Comparison of ENCODE assay signal across 20 cellular contexts in the genomic region with DNA sequence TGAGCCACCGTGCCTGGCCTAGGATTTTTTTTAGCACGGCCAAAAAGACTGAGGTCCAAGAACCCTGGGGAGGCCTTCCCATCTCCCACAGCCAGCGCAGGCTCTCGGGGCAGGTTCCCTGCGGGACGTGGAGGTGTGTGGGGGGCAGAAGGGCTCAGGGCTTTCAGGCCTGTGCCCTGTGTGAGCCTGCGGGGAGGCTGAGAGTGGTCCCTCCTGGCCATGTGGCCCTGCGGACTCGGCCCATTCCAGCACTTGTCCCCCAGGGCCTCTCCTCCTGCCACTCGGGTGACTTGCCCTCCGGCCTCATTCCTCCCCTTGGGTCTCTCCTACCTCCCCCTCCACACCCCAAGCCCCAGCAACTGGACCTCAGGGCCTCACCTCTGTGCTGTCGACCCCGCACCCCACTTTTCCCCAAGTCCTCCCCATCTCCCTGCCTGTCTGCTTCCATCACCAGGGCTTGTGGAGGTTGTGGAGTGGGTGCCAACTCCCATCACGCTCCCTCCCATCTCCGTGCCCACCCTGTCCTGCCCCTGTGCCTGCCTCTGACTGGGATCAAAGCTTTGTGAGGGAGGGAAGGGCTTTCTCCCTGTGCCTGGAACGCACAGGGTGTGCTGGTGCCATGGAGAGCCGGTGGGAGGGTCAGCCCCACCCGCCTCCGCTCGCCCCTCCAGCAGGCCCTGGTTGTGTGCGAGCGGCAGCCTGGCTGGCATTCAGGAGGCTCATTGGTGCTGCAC. TPM values are rescaled to one million over a fixed set of nuclear protein-coding genes. Genes with fewer than 3 reads are reported as not detected.
DNase-seq lines count a peak whose midpoint lies in the region; ATAC-seq, FAIRE-seq and TF ChIP-seq lines count a peak whose summit lies in the region.
"Had no signal": no experiment of that assay in that cellular context is flagged by ENCODE, and none has a peak within 500 bp of the region (broad histone marks: within the 10 kb centered on the region; RNA-seq: fewer than 3 reads in every experiment).

No MANE protein-coding gene starts in this region.

- H2BK5ac ChIP-seq in H1 (ENCODE audit: low read depth, low read length) = 0 out of 2 replicates have a peak overlapping the region, but pooled peaks have one; percentile 12

- no peaks in the 10 kb centered on the region for H3K9me3 ChIP-seq in H1 (ENCODE audit: insufficient read depth in 2 of 2, low read depth in 1 of 2, low read length in 1 of 2)
- H3K9me3 ChIP-seq: A549, Caco-2 had no signal

- H3K27ac ChIP-seq in VCaP (peak overlapping the region; percentile 2; the same call in 1 of the 2 replicates), H1 (ENCODE audit: low read depth, low read length) (no peak overlapping the region)
- H3K27ac ChIP-seq: A549 had no signal

- H3K4me1 Mint-ChIP-seq in stimulated activated effector memory CD8-positive, alpha-beta T cell treated with anti-CD3 and anti-CD28 coated beads, Interleukin-12 subunit alpha, Interleukin-12 subunit beta, amount 100 ng/mL, for 72 hours = peaks cover 23% of the 10 kb centered on the region
- H3K4me1 Mint-ChIP-seq in type B pancreatic cell (ENCODE audit: unreplicated experiment) = no peaks in the 10 kb centered on the region

- intact Hi-C loops in Right ventricle myocardium superior (cut with DNase I) (no loop called here), cardiac septum (cut with DNase I) (no loop called here)

- no peaks in the 10 kb centered on the region for H3K79me1 ChIP-seq in H1 (ENCODE audit: low read depth, low read length)

- H3K4ac ChIP-seq in H1 (replicated peaks; ENCODE audit: insufficient read length, low read depth, low read length) = peak overlapping the region; percentile 69

- H2BK12ac ChIP-seq in H1 (ENCODE audit: low read depth, low read length) = no peak overlapping the region

- peaks cover 13 to 35% (median 19%) of the 10 kb centered on the region in 4 experiments for H3K36me3 ChIP-seq in H1 (ENCODE audit: control insufficient read depth in 2 of 4, insufficient read depth in 4 of 4, low read length in 3 of 4)

- H3K23me2 ChIP-seq in H1 (ENCODE audit: low read depth, low read length) = 0 out of 2 replicates have a peak, but pooled peaks cover 2% of the 10 kb centered on the region

- no peaks in the 10 kb centered on the region for H3K9me3 Mint-ChIP-seq in stimulated activated effector memory CD8-positive, alpha-beta T cell treated with anti-CD3 and anti-CD28 coated beads, Interleukin-12 subunit alpha, Interleukin-12 subunit beta, amount 100 ng/mL, for 72 hours
- H3K9me3 Mint-ChIP-seq in type B pancreatic cell = no peaks in the 10 kb centered on the region

- no peak overlapping the region for H2BK15ac ChIP-seq in H1 (ENCODE audit: low read length)

- CTCF ChIA-PET in H1 (lab: Charles Lee; ENCODE audit: partially characterized antibody) = interaction anchor here (0.6 to 2.3 kb wide), 2 partner anchors 9 to 1012 kb away, joined by 3 to 6 read pairs; no protein-coding TSS in a partner anchor

- FAIRE-seq in H1 (lab: Jason Lieb, UNC) = no peak
- FAIRE-seq: A549, H54 had no signal

- no peaks in the 10 kb centered on the region for H3K79me2 ChIP-seq in H1 (ENCODE audit: control insufficient read depth in 1 of 2, insufficient read depth in 2 of 2, low read length in 2 of 2)

- H3K27me3 ChIP-seq in H1 (replicated peaks in 1 of 4; ENCODE audit: control insufficient read depth in 3 of 4, extremely low read depth in 1 of 4, insufficient read depth in 3 of 4, low read length in 3 of 4) = no peaks in the 10 kb centered on the region

- no peak overlapping the region for H2BK20ac ChIP-seq in H1 (ENCODE audit: low read length)

- H3K18ac ChIP-seq in H1 (ENCODE audit: extremely low read depth, low read length) = no peak overlapping the region

- no peaks in the 10 kb centered on the region for H4K20me1 ChIP-seq in H1 (replicated peaks in 1 of 2; ENCODE audit: control insufficient read depth in 1 of 2, insufficient read depth in 2 of 2, low read length in 2 of 2)

- TF ChIP-seq POLR2A in H1 (IDR thresholded peaks at IDR 0.05; ENCODE audit: control extremely low read depth in 1 of 2, low read depth in 2 of 2, low read length in 2 of 2) = no peak

- no peak overlapping the region for H3K56ac ChIP-seq in H1 (replicated peaks; ENCODE audit: insufficient read length, low read depth, low read length)

- H3K27ac Mint-ChIP-seq in stimulated activated effector memory CD8-positive, alpha-beta T cell treated with anti-CD3 and anti-CD28 coated beads, Interleukin-12 subunit alpha, Interleukin-12 subunit beta, amount 100 ng/mL, for 72 hours = peak overlapping the region; percentile 90
- H3K27ac Mint-ChIP-seq in type B pancreatic cell = no peak overlapping the region

- H3K36me3 Mint-ChIP-seq in stimulated activated effector memory CD8-positive, alpha-beta T cell treated with anti-CD3 and anti-CD28 coated beads, Interleukin-12 subunit alpha, Interleukin-12 subunit beta, amount 100 ng/mL, for 72 hours = peaks cover 49% of the 10 kb centered on the region
- peaks cover 5% of the 10 kb centered on the region for H3K36me3 Mint-ChIP-seq in type B pancreatic cell

- no peak overlapping the region for H2BK120ac ChIP-seq in H1 (replicated peaks; ENCODE audit: low read depth, low read length)

- H4K91ac ChIP-seq in H1 (replicated peaks; ENCODE audit: insufficient read length, low read length) = no peak overlapping the region

- peak; percentile 21 for DNase-seq in Right ventricle myocardium superior
- no peak for DNase-seq in cardiac septum (ENCODE audit: low spot score)
- no peak for DNase-seq in H1 (ENCODE audit: low read depth in 1 of 2, low spot score in 2 of 2)
- DNase-seq in stimulated activated effector memory CD8-positive, alpha-beta T cell treated with anti-CD3 and anti-CD28 coated beads, Interleukin-12 subunit alpha, Interleukin-12 subunit beta, amount 100 ng/mL, for 72 hours (ENCODE audit: low spot score in 2 of 2) = no peak
- no peak for DNase-seq in NCI-H1092 (lab: John Stamatoyannopoulos, UW)
- DNase-seq in type B pancreatic cell (ENCODE audit: extremely low spot score, unreplicated experiment) = no peak
- DNase-seq: Caco-2, EL, Kasumi-1, MM.1S, NCI-H1105, NCI-H1694, NCI-H2107, NCI-H2227 treated with DMSO at 0.1 percent for 48 hours had no signal

- no peak overlapping the region for H3K4me2 ChIP-seq in H1 (ENCODE audit: insufficient read depth in 1 of 2, low read depth in 2 of 2, low read length in 2 of 2)
- H3K4me2 ChIP-seq: A549 had no signal

- H2AFZ ChIP-seq in H1 (ENCODE audit: low read length) = no peak overlapping the region

- no peak overlapping the region for H3K14ac ChIP-seq in H1 (ENCODE audit: insufficient read length)

- no peak overlapping the region for H3K23ac ChIP-seq in H1 (ENCODE audit: insufficient read length)

- WGBS in H1 (ENCODE audit: extremely low coverage in 1 of 2, insufficient coverage in 1 of 2, insufficient read length in 1 of 2, insufficient replicate concordance in 2 of 2, low coverage in 1 of 2, low lambda C conversion rate in 2 of 2, missing lambda C conversion rate in 1 of 2), 2 experiments = 92% methylated on average over 18 of the region's 22 CpGs; no CpG with 5 or more reads in 1 of the 2 experiments

- H4K5ac ChIP-seq in H1 (ENCODE audit: insufficient read length, low read depth, low read length) = no peak overlapping the region

- no peak overlapping the region for H2AK5ac ChIP-seq in H1 (ENCODE audit: low read depth, low read length)

- no peak overlapping the region for H3K9ac ChIP-seq in H1 (replicated peaks in 1 of 4; ENCODE audit: extremely low read depth in 1 of 4, low read depth in 3 of 4, low read length in 3 of 4)

- TF ChIP-seq RAD21 in H1 (IDR thresholded peaks at IDR 0.05 in 1 of 2, conservative IDR thresholded peaks at IDR 0.05 in 1 of 2; ENCODE audit: low read depth in 2 of 2, low read length in 2 of 2) = no peak

- peaks cover 0 to 16% (median 6%) of the 10 kb centered on the region in 4 experiments; a peak in 5 of 7 replicates for H3K4me1 ChIP-seq in H1 (replicated peaks in 1 of 4; ENCODE audit: control insufficient read depth in 3 of 4, insufficient read depth in 4 of 4, low read length in 3 of 4)
- H3K4me1 ChIP-seq: A549, Caco-2 had no signal

- TF ChIP-seq CTCF in VCaP (conservative IDR thresholded peaks at IDR 0.05) = no peak
- TF ChIP-seq CTCF in H1 (IDR thresholded peaks at IDR 0.05; ENCODE audit: control extremely low read depth in 1 of 3, insufficient read depth in 1 of 3, low read depth in 1 of 3, low read length in 3 of 3) = no peak
- TF ChIP-seq CTCF in type B pancreatic cell (conservative IDR thresholded peaks at IDR 0.05) = no peak

- no peak for TF ChIP-seq EP300 in H1 (IDR thresholded peaks at IDR 0.05; ENCODE audit: borderline replicate concordance in 1 of 2, low read depth in 2 of 2, low read length in 2 of 2)

- POLR2A ChIA-PET in H1 (lab: Charles Lee; ENCODE audit: partially characterized antibody) = interaction anchor here (1.6 kb wide), 1 partner anchor 10 kb away, joined by 3 read pairs; no protein-coding TSS in a partner anchor

- ATAC-seq in Right ventricle myocardium superior (ENCODE audit: poor library complexity) = no peak
- no peak for ATAC-seq in stimulated activated effector memory CD8-positive, alpha-beta T cell treated with anti-CD3 and anti-CD28 coated beads, Interleukin-12 subunit alpha, Interleukin-12 subunit beta, amount 100 ng/mL, for 72 hours
- ATAC-seq in HG03280 (IDR thresholded peaks at IDR 0.05; ENCODE audit: unreplicated experiment) = no peak
- ATAC-seq: A549, Panc1 had no signal

- peak overlapping the region; percentile 70 for H3K4me3 Mint-ChIP-seq in stimulated activated effector memory CD8-positive, alpha-beta T cell treated with anti-CD3 and anti-CD28 coated beads, Interleukin-12 subunit alpha, Interleukin-12 subunit beta, amount 100 ng/mL, for 72 hours
- H3K4me3 Mint-ChIP-seq in type B pancreatic cell = no peak overlapping the region
- H3K4me3 Mint-ChIP-seq: CD14-positive monocyte had no signal

- H4K8ac ChIP-seq in H1 (ENCODE audit: extremely low read depth, insufficient read depth, low read length) = no peak overlapping the region; the same call in 1 of the 2 replicates

- no peak overlapping the region for H3K4me3 ChIP-seq in H1 (ENCODE audit: extremely low read depth in 1 of 4, insufficient read depth in 2 of 4, low read depth in 3 of 4, low read length in 4 of 4)
- H3K4me3 ChIP-seq: A549 had no signal

- no peaks in the 10 kb centered on the region for H3K27me3 Mint-ChIP-seq in type B pancreatic cell

TF ChIP-seq in H1, 55 proteins besides CTCF, POLR2A, EP300 and RAD21 (continues in another document):
- no peak for TF ChIP-seq KDM5A (IDR thresholded peaks at IDR 0.05; ENCODE audit: low read length)

RNA-seq across cellular contexts. Expression of a gene that starts 32.2 kb away (rescaled TPM):
- total RNA-seq in Right ventricle myocardium superior (21.6 TPM), cardiac septum (38.9 TPM), type B pancreatic cell (ENCODE audit: low replicate concordance) (37.9 and 49.4 TPM in 2 replicates)
- 24.4 and 27.1 TPM in 2 replicates for total RNA-seq in H1 (2021; fragmentation: NEBNext Ultra II Directional; extraction: Animal tissue kit (Norgen Biotek cat#: 25700))
- 16.0 and 23.2 TPM in 2 replicates for polyA plus RNA-seq in H1 (2011; rRNA removed)
- 26.8 TPM for polyA plus RNA-seq in H1 (2011; cell fraction: cytosol; rRNA removed)
- polyA plus RNA-seq in H1 (2011; cell fraction: nucleus; rRNA removed) = 86.2 TPM
- 17.7 to 23.0 TPM (median 21.3 TPM) in 4 replicates for polyA plus RNA-seq in H1 (2012, experiment 1 of 2)
- polyA plus RNA-seq in H1 (2012, experiment 2 of 2) = 5.8 TPM
- 11.7 TPM for polyA plus RNA-seq in H1 (2013, experiment 1 of 2)
- polyA plus RNA-seq in H1 (2013, experiment 2 of 2) = 10.8 TPM
- 35.7 and 43.9 TPM in 2 replicates for polyA minus RNA-seq in H1 (2011; rRNA and poly(A)+ RNA removed)
- 31.7 TPM for polyA minus RNA-seq in H1 (2011; cell fraction: cytosol; rRNA and poly(A)+ RNA removed)
- 62.1 TPM for polyA minus RNA-seq in H1 (2011; cell fraction: nucleus; rRNA and poly(A)+ RNA removed)
